In genomic region chr2:174760845-174761473, GRCh38 we compare ENCODE assay signal across 2 cellular contexts.
TF ChIP-seq lines count a peak whose summit lies in the region.

No MANE protein-coding gene starts in this region.

TF ChIP-seq in HepG2, 621 proteins besides CTCF, POLR2A, EP300 and RAD21:
- TF ChIP-seq RBFOX2 (IDR thresholded peaks at IDR 0.05; ENCODE audit: low read depth, low read length) (no peak), USF2 (IDR thresholded peaks at IDR 0.05; ENCODE audit: low read depth, low read length) (0 out of 2 replicates have a peak, but pooled peaks have one; percentile 8), USF2 (CRISPR knock-in tag; IDR thresholded peaks at IDR 0.05; ENCODE audit: borderline replicate concordance) (no peak), HOXA9 (CRISPR knock-in tag; IDR thresholded peaks at IDR 0.05; ENCODE audit: borderline replicate concordance) (no peak), ZNF136 (CRISPR knock-in tag; IDR thresholded peaks at IDR 0.05; ENCODE audit: low read depth) (no peak), THYN1 (CRISPR knock-in tag; IDR thresholded peaks at IDR 0.05; ENCODE audit: borderline replicate concordance, low read depth) (no peak)

TF ChIP-seq in H1, 55 proteins besides CTCF, POLR2A, EP300 and RAD21:
- TF ChIP-seq USF2 (IDR thresholded peaks at IDR 0.05; ENCODE audit: low read length), result 0 out of 2 replicates have a peak, but pooled peaks have one; percentile 23
- TF ChIP-seq SRF (IDR thresholded peaks at IDR 0.05; ENCODE audit: low read depth, low read length), result no peak
